In the genomic region with DNA sequence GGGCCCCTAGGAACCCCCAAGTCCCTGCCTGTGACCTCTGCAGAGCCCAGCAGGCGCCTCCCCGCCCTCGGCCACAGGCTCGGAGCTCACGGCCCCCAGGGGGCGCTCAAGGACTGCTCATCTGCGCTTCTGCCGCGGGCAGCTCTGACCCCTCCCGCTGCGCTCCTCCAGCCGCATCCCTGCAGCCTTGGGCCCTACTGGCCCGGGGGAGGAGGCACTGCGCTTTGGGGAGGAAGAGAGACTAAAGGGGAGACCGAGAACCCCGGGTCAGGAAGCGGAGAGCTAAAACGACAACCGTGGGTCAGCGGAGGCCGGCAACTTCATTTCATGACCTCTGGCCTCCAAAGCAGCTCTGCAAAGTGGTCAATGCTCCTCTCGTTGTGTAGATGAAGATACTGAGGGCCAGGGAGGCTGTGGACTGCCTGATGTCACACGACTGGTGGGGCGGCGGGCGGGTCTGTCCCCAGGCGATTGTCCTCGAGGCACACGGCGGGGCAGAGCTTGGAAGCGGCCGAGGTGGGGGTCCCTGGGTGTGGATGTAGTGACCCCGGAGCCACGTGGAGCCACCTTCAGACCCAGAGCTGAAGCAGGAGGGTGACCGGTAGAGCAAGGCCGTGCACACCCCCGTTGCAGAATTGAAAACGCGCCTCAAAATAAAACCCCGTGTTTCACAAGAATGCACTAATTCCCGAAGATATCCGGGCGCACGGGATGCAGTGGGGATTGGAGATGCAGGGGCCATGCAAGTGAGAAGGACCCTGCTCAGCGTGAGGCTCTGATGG, we compare ENCODE assay signal across 8 cellular contexts. TPM values are rescaled to one million over a fixed set of nuclear protein-coding genes. Genes with fewer than 3 reads are reported as not detected.
DNase-seq lines count a peak whose midpoint lies in the region; ATAC-seq and TF ChIP-seq lines count a peak whose summit lies in the region.

No MANE protein-coding gene starts in this region.

- peak; percentile 98 for TF ChIP-seq CTCF in GM13977 (IDR thresholded peaks at IDR 0.05; ENCODE audit: extremely low read depth, insufficient read depth, missing control alignments)
- TF ChIP-seq CTCF in fibroblast of pulmonary artery (IDR thresholded peaks at IDR 0.05; ENCODE audit: low read length, missing control alignments) = peak; percentile 81

- POLR2A ChIA-PET in naive thymus-derived CD4-positive, alpha-beta T cell (lab: Charles Lee) = interaction anchor here (2.0 kb wide), 1 partner anchor 139 kb away, joined by 20 read pairs; the partner anchor contains the start of gene SYT8

- no peaks in the 10 kb centered on the region for H3K9me3 ChIP-seq in naive thymus-derived CD4-positive, alpha-beta T cell (ENCODE audit: control insufficient read depth in 2 of 3, low read length in 3 of 3)

- DNase-seq in GM13977 (ENCODE audit: low spot score) = peak; percentile 91
- peak; percentile 92 for DNase-seq in HuH-7 (ENCODE audit: low spot score)
- peak; percentile 66 for DNase-seq in activated T-helper 1 cell treated with Interleukin-2 at 50 U/mL for 16 hours (ENCODE audit: low read depth)
- DNase-seq in fibroblast of pulmonary artery (ENCODE audit: low read depth) = peak; percentile 71
- DNase-seq in naive thymus-derived CD4-positive, alpha-beta T cell = peak; percentile 55 to 87 (median 72)
- DNase-seq in stimulated activated CD8-positive, alpha-beta memory T cell treated with anti-CD3 and anti-CD28 coated beads, Interleukin-7, amount 100 ng/mL, for 1 hour (ENCODE audit: low read depth in 2 of 2) = peak; percentile 54 to 68

- peaks cover 0 to 3% (median 0%) of the 10 kb centered on the region in 11 donors for H3K9me3 Mint-ChIP-seq in naive thymus-derived CD4-positive, alpha-beta T cell

- H3K4me3 ChIP-seq in fibroblast of pulmonary artery (replicated peaks; ENCODE audit: low read depth, low read length) = no peak overlapping the region
- peak overlapping the region; percentile 54 for H3K4me3 ChIP-seq in naive thymus-derived CD4-positive, alpha-beta T cell (ENCODE audit: low read length)

- in situ Hi-C loops in GM13977 (cut with MboI; ENCODE audit: low pct_unique_long_range_greater_than_20kb, low sequenced_read_pairs, unreplicated experiment) = loop anchor here (25.0 kb wide), 1 partner anchor 468 kb away; the partner anchor contains the start of genes INS and TH

- intact Hi-C loops in naive thymus-derived CD4-positive, alpha-beta T cell (cut with micrococcal nuclease) = loop anchor here (1.0 to 5.0 kb wide), 3 partner anchors 42 to 138 kb away; no protein-coding TSS in a partner anchor

- ATAC-seq in naive thymus-derived CD4-positive, alpha-beta T cell = peak; percentile 91
- ATAC-seq in HG03378 (IDR thresholded peaks at IDR 0.05; ENCODE audit: unreplicated experiment) = no peak

- peak overlapping the region in 4 of 10 donors; percentile 6 to 82 (median 13) for H3K4me3 Mint-ChIP-seq in naive thymus-derived CD4-positive, alpha-beta T cell

- H3K36me3 ChIP-seq in naive thymus-derived CD4-positive, alpha-beta T cell (ENCODE audit: control insufficient read depth in 2 of 3, insufficient read depth in 3 of 3, low read length in 3 of 3) = no peaks in the 10 kb centered on the region

- peaks cover 6 to 10% of the 10 kb centered on the region in 2 donors for H3K4me1 ChIP-seq in naive thymus-derived CD4-positive, alpha-beta T cell (ENCODE audit: control insufficient read depth in 2 of 2, insufficient read depth in 2 of 2, low read length in 2 of 2)

- H3K4me1 Mint-ChIP-seq in naive thymus-derived CD4-positive, alpha-beta T cell = peaks cover 0 to 13% (median 8%) of the 10 kb centered on the region in 7 donors

- no peaks in the 10 kb centered on the region for H3K36me3 Mint-ChIP-seq in naive thymus-derived CD4-positive, alpha-beta T cell

- H3K27ac Mint-ChIP-seq in naive thymus-derived CD4-positive, alpha-beta T cell = peak overlapping the region in 2 of 9 donors; percentile 60

- peaks cover 8 to 29% (median 13%) of the 10 kb centered on the region in 5 donors for H3K27me3 Mint-ChIP-seq in naive thymus-derived CD4-positive, alpha-beta T cell

- CTCF ChIA-PET in naive thymus-derived CD4-positive, alpha-beta T cell (lab: Charles Lee) = interaction anchor here (0.5 to 5.8 kb wide), 52 partner anchors 12 to 1432 kb away, joined by 3 to 229 read pairs (median 4); partner anchors contain the start of genes H19, LSP1, MRPL23 and SYT8

- no peak overlapping the region for H3K27ac ChIP-seq in naive thymus-derived CD4-positive, alpha-beta T cell (ENCODE audit: low read depth, low read length)

- H3K27me3 ChIP-seq in naive thymus-derived CD4-positive, alpha-beta T cell (ENCODE audit: control insufficient read depth in 2 of 2, insufficient read depth in 2 of 2, low read length in 2 of 2) = no peaks in the 10 kb centered on the region

TF ChIP-seq in PFSK-1, 5 proteins besides CTCF, POLR2A, EP300 and RAD21:
- TF ChIP-seq FOXP2 (optimal IDR thresholded peaks at IDR 0.05; ENCODE audit: borderline replicate concordance, extremely low read depth, extremely low read length, insufficient read depth) (peak; percentile 84), SIN3A (IDR thresholded peaks at IDR 0.05; ENCODE audit: borderline replicate concordance, insufficient read depth, low read length) (no peak), TAF1 (IDR thresholded peaks at IDR 0.05; ENCODE audit: borderline replicate concordance, insufficient read depth, low read length) (no peak)

RNA-seq across cellular contexts. Expression of gene KRTAP5-6, which starts 2.7 kb away (rescaled TPM):
- not detected for polyA plus RNA-seq in PFSK-1 (2012; ENCODE audit: insufficient read length, low read depth)
- not detected for total RNA-seq in naive thymus-derived CD4-positive, alpha-beta T cell
- polyA plus RNA-seq in naive thymus-derived CD4-positive, alpha-beta T cell = not detected

RNA-seq across cellular contexts. Expression of gene IFITM10, which starts 56.1 kb away (rescaled TPM):
- polyA plus RNA-seq in PFSK-1 (2012; ENCODE audit: insufficient read length, low read depth) = 2.8 TPM
- total RNA-seq in naive thymus-derived CD4-positive, alpha-beta T cell = 10 to 100 TPM in 1 of 5 experiments, 1 to 10 TPM in 4; 1.4 to 16.0 (median 2.1) TPM
- polyA plus RNA-seq in naive thymus-derived CD4-positive, alpha-beta T cell = not detected
